Comparison of ENCODE assay signal across 27 cellular contexts in the genomic region with DNA sequence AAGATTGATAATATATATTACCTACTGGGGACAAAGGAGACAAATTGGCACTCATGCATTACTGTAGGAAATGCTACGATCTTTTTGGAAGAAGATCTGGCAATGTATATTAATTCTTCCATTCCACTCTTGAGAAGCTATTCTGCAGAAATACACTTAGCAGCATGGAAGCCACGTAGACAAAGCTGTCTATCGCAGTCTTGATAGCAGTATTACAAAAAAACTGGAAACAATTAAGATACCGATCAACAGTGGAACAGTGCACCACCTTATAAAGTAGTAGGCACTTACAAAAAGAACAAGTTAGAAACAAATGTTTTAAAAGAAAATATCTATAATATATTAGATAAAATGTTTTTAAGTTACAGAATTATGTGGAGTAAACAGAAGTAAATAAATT.
DNase-seq lines count a peak whose midpoint lies in the region; ATAC-seq and TF ChIP-seq lines count a peak whose summit lies in the region.
"Had no signal": no experiment of that assay in that cellular context is flagged by ENCODE, and none has a peak within 500 bp of the region (broad histone marks: within the 10 kb centered on the region; RNA-seq: fewer than 3 reads in every experiment).

No MANE protein-coding gene starts in this region.

- POLR2A ChIA-PET in SK-N-SH (lab: Yijun Ruan, JAX): interaction anchor here (0.8 kb wide), 1 partner anchor 90 kb away, joined by 3 read pairs; no protein-coding TSS in a partner anchor

- no peaks in the 10 kb centered on the region for H3K9me2 ChIP-seq in SK-N-SH

- 43% methylated on average over 4 of the region's 4 CpGs for WGBS in SK-N-SH (ENCODE audit: low lambda C conversion rate)

- no peak overlapping the region for H3K27ac ChIP-seq in SK-N-SH (ENCODE audit: low read depth in 2 of 2, low read length in 1 of 2)
- H3K27ac ChIP-seq: 22Rv1; A549; BLaER1; BLaER1 treated with 17β-estradiol and CSF1 and Interleukin-3, amounts not matched to agents 10 nM and 100 nM; C4-2B had no signal

- no peaks in the 10 kb centered on the region for H3F3A ChIP-seq in SK-N-SH (replicated peaks; ENCODE audit: insufficient read depth)

- H3K27me3 ChIP-seq in SK-N-SH (ENCODE audit: insufficient read depth): no peaks in the 10 kb centered on the region
- H3K27me3 ChIP-seq: BE2C; BLaER1; BLaER1 treated with 17β-estradiol and CSF1 and Interleukin-3, amounts not matched to agents 10 nM and 100 nM had no signal

- no peak for DNase-seq in SK-N-SH
- DNase-seq: 8988T; ACHN; AML-193; BE2C; C1 segment of cervical spinal cord; Caco-2; Calu3; CD4-positive, alpha-beta memory T cell; CD4-positive, alpha-beta T cell; CD4-positive, CD25-positive, alpha-beta regulatory T cell; CD8-positive, alpha-beta memory T cell; CD8-positive, alpha-beta T cell; COR-L47; DMS 273 treated with DMSO at 0.1 percent for 48 hours; DMS153; DMS53; DMS79; DMS79 treated with DMSO at 0.1 percent for 48 hours; DND-41; EL had no signal

- no peaks in the 10 kb centered on the region for H3K36me3 ChIP-seq in SK-N-SH (replicated peaks in 1 of 2; ENCODE audit: control insufficient read depth in 1 of 2, insufficient read depth in 2 of 2, low read length in 1 of 2)
- H3K36me3 ChIP-seq: BE2C; BLaER1; BLaER1 treated with 17β-estradiol and CSF1 and Interleukin-3, amounts not matched to agents 10 nM and 100 nM had no signal

- ATAC-seq in SK-N-SH treated with all-trans-retinoic acid at 6 μM for 48 hours: no peak
- ATAC-seq: A549; CD8-positive, alpha-beta T cell had no signal

- no peak overlapping the region for H3K9ac ChIP-seq in SK-N-SH
- H3K9ac ChIP-seq: BLaER1; BLaER1 treated with 17β-estradiol and CSF1 and Interleukin-3, amounts not matched to agents 10 nM and 100 nM had no signal

- TF ChIP-seq RAD21 in SK-N-SH (IDR thresholded peaks at IDR 0.05; ENCODE audit: low read length): no peak

- no peak for TF ChIP-seq EP300 in SK-N-SH (IDR thresholded peaks at IDR 0.05; ENCODE audit: borderline replicate concordance in 1 of 2, low read depth in 1 of 2, low read length in 1 of 2)

- TF ChIP-seq CTCF in SK-N-SH (IDR thresholded peaks at IDR 0.05): no peak

- H2AFZ ChIP-seq in SK-N-SH (ENCODE audit: low read depth): no peak overlapping the region

- H3K79me2 ChIP-seq in SK-N-SH (ENCODE audit: insufficient read depth): no peaks in the 10 kb centered on the region

- H4K20me1 ChIP-seq in SK-N-SH (ENCODE audit: insufficient read depth): no peaks in the 10 kb centered on the region
- H4K20me1 ChIP-seq: BLaER1; BLaER1 treated with 17β-estradiol and CSF1 and Interleukin-3, amounts not matched to agents 10 nM and 100 nM had no signal

- H3K4me2 ChIP-seq in SK-N-SH: no peak overlapping the region
- H3K4me2 ChIP-seq: A549; BLaER1; BLaER1 treated with 17β-estradiol and CSF1 and Interleukin-3, amounts not matched to agents 10 nM and 100 nM had no signal

- no peaks in the 10 kb centered on the region for H3K4me1 ChIP-seq in SK-N-SH (ENCODE audit: control insufficient read depth in 1 of 2, insufficient read depth in 2 of 2, low read depth in 1 of 2, low read length in 1 of 2)
- H3K4me1 ChIP-seq: A549; BLaER1; BLaER1 treated with 17β-estradiol and CSF1 and Interleukin-3, amounts not matched to agents 10 nM and 100 nM; Caco-2 had no signal

- CTCF ChIA-PET in SK-N-SH (lab: Yijun Ruan, JAX): interaction anchor here (0.6 kb wide), 1 partner anchor 117 kb away, joined by 4 read pairs; no protein-coding TSS in a partner anchor

- no peak overlapping the region for H3K4me3 ChIP-seq in SK-N-SH (ENCODE audit: low read depth in 2 of 2, low read length in 1 of 2)
- H3K4me3 ChIP-seq: A549; BLaER1; BLaER1 treated with 17β-estradiol and CSF1 and Interleukin-3, amounts not matched to agents 10 nM and 100 nM had no signal

- H3K9me3 ChIP-seq in SK-N-SH: no peaks in the 10 kb centered on the region
- H3K9me3 ChIP-seq: A549, BE2C, Caco-2 had no signal

TF ChIP-seq in SK-N-SH, 30 proteins besides CTCF, POLR2A, EP300 and RAD21:
- TF ChIP-seq FOXJ3 (CRISPR knock-in tag; IDR thresholded peaks at IDR 0.05) (no peak), GATA2 (CRISPR knock-in tag; IDR thresholded peaks at IDR 0.05) (peak; percentile 50; the same call in 1 of the 2 replicates)
TF ChIP-seq in SK-N-SH: peak in this region for 1.

TF ChIP-seq in SK-N-SH treated with all-trans-retinoic acid at 6 μM for 48 hours, 23 proteins besides CTCF, POLR2A, EP300 and RAD21 (continues in another document):
- TF ChIP-seq OSR1 (CRISPR knock-in tag; IDR thresholded peaks at IDR 0.05): no peak
- TF ChIP-seq TOX (CRISPR knock-in tag; IDR thresholded peaks at IDR 0.05; ENCODE audit: borderline replicate concordance): no peak
- TF ChIP-seq ZNF70 (CRISPR knock-in tag; IDR thresholded peaks at IDR 0.05): no peak
- TF ChIP-seq TSHZ2 (CRISPR knock-in tag; IDR thresholded peaks at IDR 0.05): no peak
- no peak for TF ChIP-seq PPARA (CRISPR knock-in tag; IDR thresholded peaks at IDR 0.05; ENCODE audit: borderline replicate concordance)
- no peak for TF ChIP-seq ISL1 (CRISPR knock-in tag; IDR thresholded peaks at IDR 0.05)
- TF ChIP-seq ESRRG (CRISPR knock-in tag; IDR thresholded peaks at IDR 0.05): no peak
- no peak for TF ChIP-seq BACH2 (CRISPR knock-in tag; IDR thresholded peaks at IDR 0.05; ENCODE audit: borderline replicate concordance)
- TF ChIP-seq, protein P1, sequence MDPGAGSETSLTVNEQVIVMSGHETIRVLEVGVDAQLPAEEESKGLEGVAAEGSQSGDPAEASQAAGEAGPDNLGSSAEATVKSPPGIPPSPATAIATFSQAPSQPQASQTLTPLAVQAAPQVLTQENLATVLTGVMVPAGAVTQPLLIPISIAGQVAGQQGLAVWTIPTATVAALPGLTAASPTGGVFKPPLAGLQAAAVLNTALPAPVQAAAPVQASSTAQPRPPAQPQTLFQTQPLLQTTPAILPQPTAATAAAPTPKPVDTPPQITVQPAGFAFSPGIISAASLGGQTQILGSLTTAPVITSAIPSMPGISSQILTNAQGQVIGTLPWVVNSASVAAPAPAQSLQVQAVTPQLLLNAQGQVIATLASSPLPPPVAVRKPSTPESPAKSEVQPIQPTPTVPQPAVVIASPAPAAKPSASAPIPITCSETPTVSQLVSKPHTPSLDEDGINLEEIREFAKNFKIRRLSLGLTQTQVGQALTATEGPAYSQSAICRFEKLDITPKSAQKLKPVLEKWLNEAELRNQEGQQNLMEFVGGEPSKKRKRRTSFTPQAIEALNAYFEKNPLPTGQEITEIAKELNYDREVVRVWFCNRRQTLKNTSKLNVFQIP (CRISPR knock-in tag; IDR thresholded peaks at IDR 0.05; ENCODE audit: borderline replicate concordance, low read depth): no peak
- no peak for TF ChIP-seq CSDC2 (CRISPR knock-in tag; IDR thresholded peaks at IDR 0.05)
- no peak for TF ChIP-seq ZFP3 (CRISPR knock-in tag; IDR thresholded peaks at IDR 0.05)
- TF ChIP-seq ARNTL (CRISPR knock-in tag; IDR thresholded peaks at IDR 0.05; ENCODE audit: borderline replicate concordance, low read depth): no peak
- TF ChIP-seq TCF4 (CRISPR knock-in tag; IDR thresholded peaks at IDR 0.05; ENCODE audit: borderline replicate concordance): no peak
- TF ChIP-seq SNAI2 (CRISPR knock-in tag; IDR thresholded peaks at IDR 0.05): no peak
- no peak for TF ChIP-seq CSRNP3 (CRISPR knock-in tag; IDR thresholded peaks at IDR 0.05)
- no peak for TF ChIP-seq ZNF565 (CRISPR knock-in tag; conservative IDR thresholded peaks at IDR 0.05; ENCODE audit: low read depth)
- no peak for TF ChIP-seq RARB (CRISPR knock-in tag; IDR thresholded peaks at IDR 0.05)
- no peak for TF ChIP-seq ZC3H10 (CRISPR knock-in tag; IDR thresholded peaks at IDR 0.05)
